Comparison of ENCODE assay signal across 1 cellular context in the genomic region with DNA sequence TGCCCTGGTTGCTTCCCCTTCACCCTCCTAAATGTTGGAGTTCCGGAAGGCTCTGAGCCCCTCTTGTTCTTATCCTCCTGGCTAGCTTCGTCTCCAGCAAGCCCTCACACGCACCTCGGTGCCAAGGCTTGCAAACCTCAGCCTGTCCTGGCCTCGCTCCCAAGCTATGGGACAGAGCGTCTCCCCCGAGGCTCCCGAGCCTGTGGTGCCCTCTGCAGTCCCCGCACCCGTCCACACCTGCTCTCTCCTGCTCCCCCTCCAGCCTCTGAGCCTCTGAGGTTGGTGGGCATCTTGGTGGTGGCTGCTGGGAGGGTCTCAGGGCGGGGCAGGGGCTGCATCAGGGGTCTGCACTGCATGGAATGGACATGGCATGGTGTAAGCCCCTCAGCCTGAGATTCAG.
TF ChIP-seq lines count a peak whose summit lies in the region.

No MANE protein-coding gene starts in this region.

TF ChIP-seq in WTC11, 78 proteins besides CTCF, POLR2A, EP300 and RAD21 (continued from another document):
- TF ChIP-seq, protein P1, sequence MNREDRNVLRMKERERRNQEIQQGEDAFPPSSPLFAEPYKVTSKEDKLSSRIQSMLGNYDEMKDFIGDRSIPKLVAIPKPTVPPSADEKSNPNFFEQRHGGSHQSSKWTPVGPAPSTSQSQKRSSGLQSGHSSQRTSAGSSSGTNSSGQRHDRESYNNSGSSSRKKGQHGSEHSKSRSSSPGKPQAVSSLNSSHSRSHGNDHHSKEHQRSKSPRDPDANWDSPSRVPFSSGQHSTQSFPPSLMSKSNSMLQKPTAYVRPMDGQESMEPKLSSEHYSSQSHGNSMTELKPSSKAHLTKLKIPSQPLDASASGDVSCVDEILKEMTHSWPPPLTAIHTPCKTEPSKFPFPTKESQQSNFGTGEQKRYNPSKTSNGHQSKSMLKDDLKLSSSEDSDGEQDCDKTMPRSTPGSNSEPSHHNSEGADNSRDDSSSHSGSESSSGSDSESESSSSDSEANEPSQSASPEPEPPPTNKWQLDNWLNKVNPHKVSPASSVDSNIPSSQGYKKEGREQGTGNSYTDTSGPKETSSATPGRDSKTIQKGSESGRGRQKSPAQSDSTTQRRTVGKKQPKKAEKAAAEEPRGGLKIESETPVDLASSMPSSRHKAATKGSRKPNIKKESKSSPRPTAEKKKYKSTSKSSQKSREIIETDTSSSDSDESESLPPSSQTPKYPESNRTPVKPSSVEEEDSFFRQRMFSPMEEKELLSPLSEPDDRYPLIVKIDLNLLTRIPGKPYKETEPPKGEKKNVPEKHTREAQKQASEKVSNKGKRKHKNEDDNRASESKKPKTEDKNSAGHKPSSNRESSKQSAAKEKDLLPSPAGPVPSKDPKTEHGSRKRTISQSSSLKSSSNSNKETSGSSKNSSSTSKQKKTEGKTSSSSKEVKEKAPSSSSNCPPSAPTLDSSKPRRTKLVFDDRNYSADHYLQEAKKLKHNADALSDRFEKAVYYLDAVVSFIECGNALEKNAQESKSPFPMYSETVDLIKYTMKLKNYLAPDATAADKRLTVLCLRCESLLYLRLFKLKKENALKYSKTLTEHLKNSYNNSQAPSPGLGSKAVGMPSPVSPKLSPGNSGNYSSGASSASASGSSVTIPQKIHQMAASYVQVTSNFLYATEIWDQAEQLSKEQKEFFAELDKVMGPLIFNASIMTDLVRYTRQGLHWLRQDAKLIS (CRISPR knock-in tag; IDR thresholded peaks at IDR 0.05; ENCODE audit: borderline replicate concordance), result no peak
- TF ChIP-seq ZSCAN18 (CRISPR knock-in tag; IDR thresholded peaks at IDR 0.05) (no peak), AR (CRISPR knock-in tag; IDR thresholded peaks at IDR 0.05) (no peak), KAT7 (CRISPR knock-in tag; IDR thresholded peaks at IDR 0.05; ENCODE audit: borderline replicate concordance) (no peak), ZNF416 (CRISPR knock-in tag; IDR thresholded peaks at IDR 0.05) (no peak), CREM (CRISPR knock-in tag; IDR thresholded peaks at IDR 0.05) (no peak), NR3C1 (CRISPR knock-in tag; conservative IDR thresholded peaks at IDR 0.05; ENCODE audit: low read depth) (no peak)
- TF ChIP-seq, protein P2, sequence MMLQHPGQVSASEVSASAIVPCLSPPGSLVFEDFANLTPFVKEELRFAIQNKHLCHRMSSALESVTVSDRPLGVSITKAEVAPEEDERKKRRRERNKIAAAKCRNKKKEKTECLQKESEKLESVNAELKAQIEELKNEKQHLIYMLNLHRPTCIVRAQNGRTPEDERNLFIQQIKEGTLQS (CRISPR knock-in tag; conservative IDR thresholded peaks at IDR 0.05), result no peak
